In genomic region chr2:146413086-146413610, GRCh38 we compare ENCODE assay signal across 2 cellular contexts.
TF ChIP-seq lines count a peak whose summit lies in the region.

No MANE protein-coding gene starts in this region.

TF ChIP-seq in GM23338, 12 proteins besides CTCF, POLR2A, EP300 and RAD21:
- no peak for TF ChIP-seq POLR2AphosphoS5 (IDR thresholded peaks at IDR 0.05; ENCODE audit: low read depth)
- TF ChIP-seq, protein P1, sequence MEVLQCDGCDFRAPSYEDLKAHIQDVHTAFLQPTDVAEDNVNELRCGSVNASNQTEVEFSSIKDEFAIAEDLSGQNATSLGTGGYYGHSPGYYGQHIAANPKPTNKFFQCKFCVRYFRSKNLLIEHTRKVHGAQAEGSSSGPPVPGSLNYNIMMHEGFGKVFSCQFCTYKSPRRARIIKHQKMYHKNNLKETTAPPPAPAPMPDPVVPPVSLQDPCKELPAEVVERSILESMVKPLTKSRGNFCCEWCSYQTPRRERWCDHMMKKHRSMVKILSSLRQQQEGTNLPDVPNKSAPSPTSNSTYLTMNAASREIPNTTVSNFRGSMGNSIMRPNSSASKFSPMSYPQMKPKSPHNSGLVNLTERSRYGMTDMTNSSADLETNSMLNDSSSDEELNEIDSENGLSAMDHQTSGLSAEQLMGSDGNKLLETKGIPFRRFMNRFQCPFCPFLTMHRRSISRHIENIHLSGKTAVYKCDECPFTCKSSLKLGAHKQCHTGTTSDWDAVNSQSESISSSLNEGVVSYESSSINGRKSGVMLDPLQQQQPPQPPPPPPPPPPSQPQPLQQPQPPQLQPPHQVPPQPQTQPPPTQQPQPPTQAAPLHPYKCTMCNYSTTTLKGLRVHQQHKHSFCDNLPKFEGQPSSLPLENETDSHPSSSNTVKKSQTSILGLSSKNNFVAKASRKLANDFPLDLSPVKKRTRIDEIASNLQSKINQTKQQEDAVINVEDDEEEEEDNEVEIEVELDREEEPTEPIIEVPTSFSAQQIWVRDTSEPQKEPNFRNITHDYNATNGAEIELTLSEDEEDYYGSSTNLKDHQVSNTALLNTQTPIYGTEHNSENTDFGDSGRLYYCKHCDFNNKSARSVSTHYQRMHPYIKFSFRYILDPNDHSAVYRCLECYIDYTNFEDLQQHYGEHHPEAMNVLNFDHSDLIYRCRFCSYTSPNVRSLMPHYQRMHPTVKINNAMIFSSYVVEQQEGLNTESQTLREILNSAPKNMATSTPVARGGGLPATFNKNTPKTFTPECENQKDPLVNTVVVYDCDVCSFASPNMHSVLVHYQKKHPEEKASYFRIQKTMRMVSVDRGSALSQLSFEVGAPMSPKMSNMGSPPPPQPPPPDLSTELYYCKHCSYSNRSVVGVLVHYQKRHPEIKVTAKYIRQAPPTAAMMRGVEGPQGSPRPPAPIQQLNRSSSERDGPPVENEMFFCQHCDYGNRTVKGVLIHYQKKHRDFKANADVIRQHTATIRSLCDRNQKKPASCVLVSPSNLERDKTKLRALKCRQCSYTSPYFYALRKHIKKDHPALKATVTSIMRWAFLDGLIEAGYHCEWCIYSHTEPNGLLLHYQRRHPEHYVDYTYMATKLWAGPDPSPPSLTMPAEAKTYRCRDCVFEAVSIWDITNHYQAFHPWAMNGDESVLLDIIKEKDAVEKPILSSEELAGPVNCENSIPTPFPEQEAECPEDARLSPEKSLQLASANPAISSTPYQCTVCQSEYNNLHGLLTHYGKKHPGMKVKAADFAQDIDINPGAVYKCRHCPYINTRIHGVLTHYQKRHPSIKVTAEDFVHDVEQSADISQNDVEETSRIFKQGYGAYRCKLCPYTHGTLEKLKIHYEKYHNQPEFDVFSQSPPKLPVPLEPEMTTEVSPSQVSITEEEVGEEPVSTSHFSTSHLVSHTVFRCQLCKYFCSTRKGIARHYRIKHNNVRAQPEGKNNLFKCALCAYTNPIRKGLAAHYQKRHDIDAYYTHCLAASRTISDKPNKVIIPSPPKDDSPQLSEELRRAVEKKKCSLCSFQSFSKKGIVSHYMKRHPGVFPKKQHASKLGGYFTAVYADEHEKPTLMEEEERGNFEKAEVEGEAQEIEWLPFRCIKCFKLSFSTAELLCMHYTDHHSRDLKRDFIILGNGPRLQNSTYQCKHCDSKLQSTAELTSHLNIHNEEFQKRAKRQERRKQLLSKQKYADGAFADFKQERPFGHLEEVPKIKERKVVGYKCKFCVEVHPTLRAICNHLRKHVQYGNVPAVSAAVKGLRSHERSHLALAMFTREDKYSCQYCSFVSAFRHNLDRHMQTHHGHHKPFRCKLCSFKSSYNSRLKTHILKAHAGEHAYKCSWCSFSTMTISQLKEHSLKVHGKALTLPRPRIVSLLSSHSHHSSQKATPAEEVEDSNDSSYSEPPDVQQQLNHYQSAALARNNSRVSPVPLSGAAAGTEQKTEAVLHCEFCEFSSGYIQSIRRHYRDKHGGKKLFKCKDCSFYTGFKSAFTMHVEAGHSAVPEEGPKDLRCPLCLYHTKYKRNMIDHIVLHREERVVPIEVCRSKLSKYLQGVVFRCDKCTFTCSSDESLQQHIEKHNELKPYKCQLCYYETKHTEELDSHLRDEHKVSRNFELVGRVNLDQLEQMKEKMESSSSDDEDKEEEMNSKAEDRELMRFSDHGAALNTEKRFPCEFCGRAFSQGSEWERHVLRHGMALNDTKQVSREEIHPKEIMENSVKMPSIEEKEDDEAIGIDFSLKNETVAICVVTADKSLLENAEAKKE (CRISPR knock-in tag; IDR thresholded peaks at IDR 0.05): no peak
- TF ChIP-seq EZH2 (IDR thresholded peaks at IDR 0.05; ENCODE audit: low read depth, unreplicated experiment): no peak
- no peak for TF ChIP-seq ZNF331 (CRISPR knock-in tag; IDR thresholded peaks at IDR 0.05; ENCODE audit: low read depth)
- TF ChIP-seq ETS1 (IDR thresholded peaks at IDR 0.05): no peak
- no peak for TF ChIP-seq NANOG (IDR thresholded peaks at IDR 0.05; ENCODE audit: borderline replicate concordance)
- TF ChIP-seq, protein P2, sequence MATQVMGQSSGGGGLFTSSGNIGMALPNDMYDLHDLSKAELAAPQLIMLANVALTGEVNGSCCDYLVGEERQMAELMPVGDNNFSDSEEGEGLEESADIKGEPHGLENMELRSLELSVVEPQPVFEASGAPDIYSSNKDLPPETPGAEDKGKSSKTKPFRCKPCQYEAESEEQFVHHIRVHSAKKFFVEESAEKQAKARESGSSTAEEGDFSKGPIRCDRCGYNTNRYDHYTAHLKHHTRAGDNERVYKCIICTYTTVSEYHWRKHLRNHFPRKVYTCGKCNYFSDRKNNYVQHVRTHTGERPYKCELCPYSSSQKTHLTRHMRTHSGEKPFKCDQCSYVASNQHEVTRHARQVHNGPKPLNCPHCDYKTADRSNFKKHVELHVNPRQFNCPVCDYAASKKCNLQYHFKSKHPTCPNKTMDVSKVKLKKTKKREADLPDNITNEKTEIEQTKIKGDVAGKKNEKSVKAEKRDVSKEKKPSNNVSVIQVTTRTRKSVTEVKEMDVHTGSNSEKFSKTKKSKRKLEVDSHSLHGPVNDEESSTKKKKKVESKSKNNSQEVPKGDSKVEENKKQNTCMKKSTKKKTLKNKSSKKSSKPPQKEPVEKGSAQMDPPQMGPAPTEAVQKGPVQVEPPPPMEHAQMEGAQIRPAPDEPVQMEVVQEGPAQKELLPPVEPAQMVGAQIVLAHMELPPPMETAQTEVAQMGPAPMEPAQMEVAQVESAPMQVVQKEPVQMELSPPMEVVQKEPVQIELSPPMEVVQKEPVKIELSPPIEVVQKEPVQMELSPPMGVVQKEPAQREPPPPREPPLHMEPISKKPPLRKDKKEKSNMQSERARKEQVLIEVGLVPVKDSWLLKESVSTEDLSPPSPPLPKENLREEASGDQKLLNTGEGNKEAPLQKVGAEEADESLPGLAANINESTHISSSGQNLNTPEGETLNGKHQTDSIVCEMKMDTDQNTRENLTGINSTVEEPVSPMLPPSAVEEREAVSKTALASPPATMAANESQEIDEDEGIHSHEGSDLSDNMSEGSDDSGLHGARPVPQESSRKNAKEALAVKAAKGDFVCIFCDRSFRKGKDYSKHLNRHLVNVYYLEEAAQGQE (IDR thresholded peaks at IDR 0.05; ENCODE audit: unreplicated experiment): no peak
- TF ChIP-seq STAT1 (IDR thresholded peaks at IDR 0.05; ENCODE audit: unreplicated experiment): no peak
- no peak for TF ChIP-seq CREB1 (CRISPR knock-in tag; IDR thresholded peaks at IDR 0.05; ENCODE audit: low read depth)
- TF ChIP-seq JUNB (IDR thresholded peaks at IDR 0.05; ENCODE audit: unreplicated experiment): no peak
- no peak for TF ChIP-seq ZNF114 (CRISPR knock-in tag; IDR thresholded peaks at IDR 0.05)
- no peak for TF ChIP-seq EZH2phosphoT487 (IDR thresholded peaks at IDR 0.05; ENCODE audit: unreplicated experiment)

TF ChIP-seq in IMR-90, 13 proteins besides CTCF, POLR2A, EP300 and RAD21:
- TF ChIP-seq MXI1 (IDR thresholded peaks at IDR 0.05; ENCODE audit: borderline replicate concordance, low read depth, low read length) (no peak), FOS (IDR thresholded peaks at IDR 0.05; ENCODE audit: low read depth, low read length) (no peak), BHLHE40 (IDR thresholded peaks at IDR 0.05; ENCODE audit: low read depth, low read length) (no peak), SMC3 (IDR thresholded peaks at IDR 0.05; ENCODE audit: low read depth, low read length) (no peak), RCOR1 (IDR thresholded peaks at IDR 0.05; ENCODE audit: insufficient replicate concordance, low read length) (no peak), CEBPB (IDR thresholded peaks at IDR 0.05; ENCODE audit: low read depth, low read length) (no peak), RFX5 (IDR thresholded peaks at IDR 0.05; ENCODE audit: low read depth, low read length) (no peak), MAZ (IDR thresholded peaks at IDR 0.05; ENCODE audit: borderline replicate concordance, low read depth, low read length) (no peak), CHD1 (IDR thresholded peaks at IDR 0.05; ENCODE audit: low read depth, low read length) (no peak), NFE2L2 (IDR thresholded peaks at IDR 0.05; ENCODE audit: low read depth, low read length) (no peak), MAFK (IDR thresholded peaks at IDR 0.05; ENCODE audit: low read depth, low read length) (no peak)
- TF ChIP-seq, protein P3, sequence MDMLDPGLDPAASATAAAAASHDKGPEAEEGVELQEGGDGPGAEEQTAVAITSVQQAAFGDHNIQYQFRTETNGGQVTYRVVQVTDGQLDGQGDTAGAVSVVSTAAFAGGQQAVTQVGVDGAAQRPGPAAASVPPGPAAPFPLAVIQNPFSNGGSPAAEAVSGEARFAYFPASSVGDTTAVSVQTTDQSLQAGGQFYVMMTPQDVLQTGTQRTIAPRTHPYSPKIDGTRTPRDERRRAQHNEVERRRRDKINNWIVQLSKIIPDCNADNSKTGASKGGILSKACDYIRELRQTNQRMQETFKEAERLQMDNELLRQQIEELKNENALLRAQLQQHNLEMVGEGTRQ (IDR thresholded peaks at IDR 0.05; ENCODE audit: low read depth, low read length): no peak
- TF ChIP-seq, protein P4, sequence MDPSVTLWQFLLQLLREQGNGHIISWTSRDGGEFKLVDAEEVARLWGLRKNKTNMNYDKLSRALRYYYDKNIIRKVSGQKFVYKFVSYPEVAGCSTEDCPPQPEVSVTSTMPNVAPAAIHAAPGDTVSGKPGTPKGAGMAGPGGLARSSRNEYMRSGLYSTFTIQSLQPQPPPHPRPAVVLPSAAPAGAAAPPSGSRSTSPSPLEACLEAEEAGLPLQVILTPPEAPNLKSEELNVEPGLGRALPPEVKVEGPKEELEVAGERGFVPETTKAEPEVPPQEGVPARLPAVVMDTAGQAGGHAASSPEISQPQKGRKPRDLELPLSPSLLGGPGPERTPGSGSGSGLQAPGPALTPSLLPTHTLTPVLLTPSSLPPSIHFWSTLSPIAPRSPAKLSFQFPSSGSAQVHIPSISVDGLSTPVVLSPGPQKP (IDR thresholded peaks at IDR 0.05; ENCODE audit: borderline replicate concordance, low read depth, low read length): no peak
